ENCODE assay signal across 14 cellular contexts in genomic region chr11:63846897-63847296, GRCh38. TPM values are rescaled to one million over a fixed set of nuclear protein-coding genes. Genes with fewer than 3 reads are reported as not detected.
A peak's percentile ranks its signal among the peaks of the same experiment; 100 is the strongest.
DNase-seq lines count a peak whose midpoint lies in the region; ATAC-seq and TF ChIP-seq lines count a peak whose summit lies in the region.
"Had no signal": no experiment of that assay in that cellular context is flagged by ENCODE, and none has a peak within 500 bp of the region (broad histone marks: within the 10 kb centered on the region; RNA-seq: fewer than 3 reads in every experiment).

No MANE protein-coding gene starts in this region.

- H3K36me3 Mint-ChIP-seq in activated naive CD4-positive, alpha-beta T cell treated with anti-CD3 and anti-CD28 coated beads, Interleukin-2, amount 50 U/mL, for 24 hours = peaks cover 11% of the 10 kb centered on the region
- H3K36me3 Mint-ChIP-seq in activated naive CD4-positive, alpha-beta T cell treated with anti-CD3 and anti-CD28 coated beads for 36 hours (ENCODE audit: low read depth) = peaks cover 8% of the 10 kb centered on the region
- H3K36me3 Mint-ChIP-seq in MCF 10A (ENCODE audit: insufficient read depth, unreplicated experiment) = peaks cover 53% of the 10 kb centered on the region
- H3K36me3 Mint-ChIP-seq in naive thymus-derived CD4-positive, alpha-beta T cell = peaks cover 0 to 28% (median 11%) of the 10 kb centered on the region in 5 donors
- H3K36me3 Mint-ChIP-seq: IgD-negative memory B cell had no signal

- TF ChIP-seq POLR2A in transverse colon (IDR thresholded peaks at IDR 0.05) = no peak

- peak overlapping the region; percentile 39 for H3K27ac Mint-ChIP-seq in activated naive CD4-positive, alpha-beta T cell treated with anti-CD3 and anti-CD28 coated beads, Interleukin-2, amount 50 U/mL, for 24 hours
- no peak overlapping the region for H3K27ac Mint-ChIP-seq in activated naive CD4-positive, alpha-beta T cell treated with anti-CD3 and anti-CD28 coated beads for 36 hours
- H3K27ac Mint-ChIP-seq in MCF 10A (ENCODE audit: low read depth, unreplicated experiment) = peak overlapping the region; percentile 31
- peak overlapping the region in 7 of 9 donors; percentile 42 to 84 (median 66) for H3K27ac Mint-ChIP-seq in naive thymus-derived CD4-positive, alpha-beta T cell
- H3K27ac Mint-ChIP-seq: activated B cell treated with CpG ODN at 0.5 μM for 24 hours had no signal

- TF ChIP-seq CTCF in MCF 10A (IDR thresholded peaks at IDR 0.05; ENCODE audit: unreplicated experiment) (no peak), transverse colon (IDR thresholded peaks at IDR 0.05) (no peak)

- no peak for ATAC-seq in naive thymus-derived CD4-positive, alpha-beta T cell
- no peak for ATAC-seq in SK-N-SH treated with all-trans-retinoic acid at 6 μM for 48 hours
- ATAC-seq: left lobe of liver had no signal

- no peak overlapping the region for H3K4me3 ChIP-seq in naive thymus-derived CD4-positive, alpha-beta T cell (ENCODE audit: low read length)
- H3K4me3 ChIP-seq in transverse colon = no peak overlapping the region
- H3K4me3 ChIP-seq: tibial nerve had no signal

- no peaks in the 10 kb centered on the region for H3K9me3 Mint-ChIP-seq in activated naive CD4-positive, alpha-beta T cell treated with anti-CD3 and anti-CD28 coated beads, Interleukin-2, amount 50 U/mL, for 24 hours
- no peaks in the 10 kb centered on the region for H3K9me3 Mint-ChIP-seq in activated naive CD4-positive, alpha-beta T cell treated with anti-CD3 and anti-CD28 coated beads for 36 hours
- no peaks in the 10 kb centered on the region for H3K9me3 Mint-ChIP-seq in MCF 10A (ENCODE audit: unreplicated experiment)
- no peaks in the 10 kb centered on the region for H3K9me3 Mint-ChIP-seq in naive thymus-derived CD4-positive, alpha-beta T cell
- H3K9me3 Mint-ChIP-seq: activated B cell treated with CpG ODN at 0.5 μM for 24 hours, IgD-negative memory B cell had no signal

- no peaks in the 10 kb centered on the region for H3K9me3 ChIP-seq in naive thymus-derived CD4-positive, alpha-beta T cell (ENCODE audit: control insufficient read depth in 2 of 3, low read length in 3 of 3)
- no peaks in the 10 kb centered on the region for H3K9me3 ChIP-seq in transverse colon
- H3K9me3 ChIP-seq: tibial nerve had no signal

- intact Hi-C loops in activated naive CD4-positive, alpha-beta T cell treated with anti-CD3 and anti-CD28 coated beads for 36 hours (cut with micrococcal nuclease) = no loop called here
- intact Hi-C loops in MCF 10A (cut with micrococcal nuclease) = no loop called here
- intact Hi-C loops in naive thymus-derived CD4-positive, alpha-beta T cell (cut with micrococcal nuclease) = no loop called here
- intact Hi-C loops in transverse colon (cut with DNase I; ENCODE audit: low total_unique reads) = loop anchor here (5.0 kb wide), 1 partner anchor 75 kb away; no protein-coding TSS in a partner anchor

- no peak for DNase-seq in activated naive CD4-positive, alpha-beta T cell treated with anti-CD3 and anti-CD28 coated beads for 36 hours
- DNase-seq in MCF 10A (ENCODE audit: unreplicated experiment) (no peak), transverse colon (no peak), hypothalamus (lab: John Stamatoyannopoulos, UW) (no peak)
- no peak for DNase-seq in naive thymus-derived CD4-positive, alpha-beta T cell
- no peak for DNase-seq in stimulated activated naive CD4-positive, alpha-beta T cell (lab: John Stamatoyannopoulos, UW)
- DNase-seq: activated B cell treated with CpG ODN at 0.5 μM for 24 hours, activated gamma-delta T cell treated with Interleukin-2 at 50 U/mL for 16 hours, NCI-H748 treated with DMSO at 0.1 percent for 48 hours had no signal

- H3K4me3 Mint-ChIP-seq in activated naive CD4-positive, alpha-beta T cell treated with anti-CD3 and anti-CD28 coated beads, Interleukin-2, amount 50 U/mL, for 24 hours = no peak overlapping the region
- H3K4me3 Mint-ChIP-seq in activated naive CD4-positive, alpha-beta T cell treated with anti-CD3 and anti-CD28 coated beads for 36 hours = no peak overlapping the region
- no peak overlapping the region for H3K4me3 Mint-ChIP-seq in MCF 10A (ENCODE audit: unreplicated experiment)
- H3K4me3 Mint-ChIP-seq in naive thymus-derived CD4-positive, alpha-beta T cell = peak overlapping the region in 3 of 10 donors; percentile 27 to 46 (median 45)
- H3K4me3 Mint-ChIP-seq: activated B cell treated with CpG ODN at 0.5 μM for 24 hours had no signal

- 83 to 100% methylated on average over 1 to 6 of the region's 6 CpGs for WGBS in transverse colon (ENCODE audit: low coverage in 1 of 2), 2 donors

- POLR2A ChIA-PET in MCF 10A (lab: Yijun Ruan, JAX) = interaction anchor here (2.4 kb wide), 1 partner anchor 23 kb away, joined by 14 read pairs; no protein-coding TSS in a partner anchor
- POLR2A ChIA-PET in naive thymus-derived CD4-positive, alpha-beta T cell (lab: Charles Lee) = no interaction called here

- no peaks in the 10 kb centered on the region for H3K27me3 ChIP-seq in naive thymus-derived CD4-positive, alpha-beta T cell (ENCODE audit: control insufficient read depth in 2 of 2, insufficient read depth in 2 of 2, low read length in 2 of 2)
- no peaks in the 10 kb centered on the region for H3K27me3 ChIP-seq in transverse colon
- H3K27me3 ChIP-seq: tibial nerve had no signal

- no peak overlapping the region for H3K27ac ChIP-seq in naive thymus-derived CD4-positive, alpha-beta T cell (ENCODE audit: low read depth, low read length)
- peak overlapping the region in 3 of 4 donors; percentile 5 to 49 (median 40) for H3K27ac ChIP-seq in transverse colon

- no peak for TF ChIP-seq EP300 in transverse colon (IDR thresholded peaks at IDR 0.05; ENCODE audit: low read depth)

- H3K4me1 ChIP-seq in naive thymus-derived CD4-positive, alpha-beta T cell (ENCODE audit: control insufficient read depth in 2 of 2, insufficient read depth in 2 of 2, low read length in 2 of 2) = peaks cover 35 to 47% of the 10 kb centered on the region in 2 donors
- peaks cover 28 to 79% (median 41%) of the 10 kb centered on the region in 4 donors for H3K4me1 ChIP-seq in transverse colon

- no TSS peak for BruUV-seq in MCF 10A (replicated peaks; lab: Mats Ljungman, UMichigan)

- H3K4me1 Mint-ChIP-seq in activated naive CD4-positive, alpha-beta T cell treated with anti-CD3 and anti-CD28 coated beads, Interleukin-2, amount 50 U/mL, for 24 hours = peaks cover 89% of the 10 kb centered on the region
- H3K4me1 Mint-ChIP-seq in activated naive CD4-positive, alpha-beta T cell treated with anti-CD3 and anti-CD28 coated beads for 36 hours (ENCODE audit: low read depth) = peaks cover 82% of the 10 kb centered on the region
- peaks cover 29% of the 10 kb centered on the region for H3K4me1 Mint-ChIP-seq in MCF 10A (ENCODE audit: insufficient read depth, unreplicated experiment)
- H3K4me1 Mint-ChIP-seq in naive thymus-derived CD4-positive, alpha-beta T cell = peaks cover 58 to 91% (median 86%) of the 10 kb centered on the region in 7 donors

- CTCF ChIA-PET in activated naive CD4-positive, alpha-beta T cell treated with anti-CD3 and anti-CD28 coated beads for 36 hours (lab: Charles Lee) = interaction anchor here (1.1 to 1.5 kb wide), 2 partner anchors 9 to 99 kb away, joined by 3 to 6 read pairs; no protein-coding TSS in a partner anchor
- CTCF ChIA-PET in MCF 10A (lab: Yijun Ruan, JAX) = interaction anchor here (0.7 to 6.3 kb wide), 5 partner anchors 10 to 357 kb away, joined by 3 to 40 read pairs (median 7); partner anchors contain the start of gene MARK2
- CTCF ChIA-PET in naive thymus-derived CD4-positive, alpha-beta T cell (lab: Charles Lee) = interaction anchor here (1.4 kb wide), 1 partner anchor 59 kb away, joined by 3 read pairs; no protein-coding TSS in a partner anchor

- no peaks in the 10 kb centered on the region for H3K27me3 Mint-ChIP-seq in activated naive CD4-positive, alpha-beta T cell treated with anti-CD3 and anti-CD28 coated beads, Interleukin-2, amount 50 U/mL, for 24 hours
- H3K27me3 Mint-ChIP-seq in activated naive CD4-positive, alpha-beta T cell treated with anti-CD3 and anti-CD28 coated beads for 36 hours (ENCODE audit: low read depth) = no peaks in the 10 kb centered on the region
- H3K27me3 Mint-ChIP-seq in MCF 10A (ENCODE audit: insufficient read depth, unreplicated experiment) = no peaks in the 10 kb centered on the region
- H3K27me3 Mint-ChIP-seq in naive thymus-derived CD4-positive, alpha-beta T cell = no peaks in the 10 kb centered on the region
- H3K27me3 Mint-ChIP-seq: activated B cell treated with CpG ODN at 0.5 μM for 24 hours, IgD-negative memory B cell had no signal

- in situ Hi-C loops in transverse colon (cut with MboI; ENCODE audit: low pct_ligation_motif_present in 1 of 4, low pct_unique_long_range_greater_than_20kb in 1 of 4, low sequenced_read_pairs in 3 of 4) = loop anchor here in 1 of 4 donors (25.0 kb wide), 1 partner anchor 315 kb away; the partner anchor contains the start of gene MACROD1

- H3K36me3 ChIP-seq in naive thymus-derived CD4-positive, alpha-beta T cell (ENCODE audit: control insufficient read depth in 2 of 3, insufficient read depth in 3 of 3, low read length in 3 of 3) = peaks cover 0 to 13% (median 5%) of the 10 kb centered on the region in 3 experiments
- H3K36me3 ChIP-seq in transverse colon = peaks cover 0 to 6% (median 0%) of the 10 kb centered on the region in 4 donors

TF ChIP-seq in SK-N-SH treated with all-trans-retinoic acid at 6 μM for 48 hours, 23 proteins besides CTCF, POLR2A, EP300 and RAD21:
- TF ChIP-seq SNAI2 (CRISPR knock-in tag; IDR thresholded peaks at IDR 0.05) = no peak
- TF ChIP-seq ESRRG (CRISPR knock-in tag; IDR thresholded peaks at IDR 0.05) = no peak
- TF ChIP-seq ZFP3 (CRISPR knock-in tag; IDR thresholded peaks at IDR 0.05) = no peak
- no peak for TF ChIP-seq ZNF70 (CRISPR knock-in tag; IDR thresholded peaks at IDR 0.05)
- TF ChIP-seq PPARA (CRISPR knock-in tag; IDR thresholded peaks at IDR 0.05; ENCODE audit: borderline replicate concordance) = no peak

RNA-seq across cellular contexts. Expression of gene MARK2, which starts 8.0 kb away (rescaled TPM):
- 10 to 100 TPM; 15.8 to 17.6 TPM for total RNA-seq in activated naive CD4-positive, alpha-beta T cell treated with anti-CD3 and anti-CD28 coated beads for 36 hours
- total RNA-seq in MCF 10A (2022) (36.9 and 39.8 TPM in 2 replicates), transverse colon (100 to 1,000 TPM in 1 of 4 donors, 10 to 100 TPM in 3; 33.0 to 106 (median 77.8) TPM)
- 10 to 100 TPM; 42.3 to 69.1 (median 56.8) TPM for total RNA-seq in naive thymus-derived CD4-positive, alpha-beta T cell
- 10 to 100 TPM; 29.4 to 64.5 TPM for polyA plus RNA-seq in naive thymus-derived CD4-positive, alpha-beta T cell

RNA-seq across cellular contexts. Expression of gene SPINDOC, which starts 33.6 kb away (rescaled TPM):
- total RNA-seq in activated naive CD4-positive, alpha-beta T cell treated with anti-CD3 and anti-CD28 coated beads for 36 hours = 10 to 100 TPM; 15.3 to 15.4 TPM
- total RNA-seq in MCF 10A (2022) (17.1 and 21.4 TPM in 2 replicates), transverse colon (1 to 10 TPM; 1.5 to 9.8 (median 5.2) TPM)
- total RNA-seq in naive thymus-derived CD4-positive, alpha-beta T cell = 10 to 100 TPM in 2 of 5 experiments, 1 to 10 TPM in 3; 6.6 to 42.2 (median 9.3) TPM
- polyA plus RNA-seq in naive thymus-derived CD4-positive, alpha-beta T cell = under 1 TPM; 0.22 to 0.53 TPM
